ENCODE assay signal across 19 cellular contexts in the genomic region with DNA sequence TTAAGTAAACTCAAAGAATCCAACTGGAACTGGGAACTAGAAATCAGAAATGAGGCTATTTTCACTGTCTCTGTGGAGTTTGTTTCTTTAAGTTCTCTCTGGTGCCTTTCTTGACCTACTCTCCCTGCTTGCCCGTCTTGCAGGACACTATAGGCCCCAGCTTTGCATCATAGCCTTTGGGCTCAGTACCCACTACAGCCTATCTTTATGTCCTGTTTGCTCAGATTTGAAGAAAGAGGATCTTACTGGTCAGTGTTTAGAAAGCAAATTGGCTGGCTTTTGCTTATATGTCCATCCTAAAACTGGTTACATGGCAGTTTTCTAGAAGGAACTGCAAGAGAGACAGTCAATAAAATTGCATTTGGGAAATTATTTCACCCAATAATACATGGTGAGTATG.
DNase-seq lines count a peak whose midpoint lies in the region; ATAC-seq and TF ChIP-seq lines count a peak whose summit lies in the region.
"Had no signal": no experiment of that assay in that cellular context is flagged by ENCODE, and none has a peak within 500 bp of the region (broad histone marks: within the 10 kb centered on the region; RNA-seq: fewer than 3 reads in every experiment).

No MANE protein-coding gene starts in this region.

- CTCF ChIA-PET in activated CD4-positive, alpha-beta memory T cell treated with anti-CD3 and anti-CD28 coated beads, Interleukin-2, amount 10 ng/mL, durations not matched to agents 7 days and 5 days (lab: Charles Lee) = no interaction called here
- CTCF ChIA-PET in activated CD4-positive, alpha-beta memory T cell treated with anti-CD3 and anti-CD28 coated beads for 36 hours (lab: Charles Lee) = interaction anchor here (1.2 kb wide), 1 partner anchor 161 kb away, joined by 3 read pairs; no protein-coding TSS in a partner anchor
- CTCF ChIA-PET in Panc1 (lab: Charles Lee) = no interaction called here

- no peak overlapping the region for H3K4me3 Mint-ChIP-seq in activated CD4-positive, alpha-beta memory T cell treated with anti-CD3 and anti-CD28 coated beads, Interleukin-2, amount 10 ng/mL, durations not matched to agents 7 days and 5 days
- no peak overlapping the region for H3K4me3 Mint-ChIP-seq in activated CD4-positive, alpha-beta memory T cell treated with anti-CD3 and anti-CD28 coated beads for 36 hours
- H3K4me3 Mint-ChIP-seq in stimulated activated memory B cell treated with anti-CD40 and anti-IgM and Interleukin-4, amounts not matched to agents 10 μg/mL and 1 μg/mL and 100 μg/mL, for 72 hours = no peak overlapping the region

- BruUV-seq in Panc1 (replicated peaks; lab: Mats Ljungman, UMichigan) = no TSS peak

- TF ChIP-seq POLR2A in erythroblast (IDR thresholded peaks at IDR 0.05; ENCODE audit: low read length) = no peak

- H3K4me3 ChIP-seq in Panc1 (ENCODE audit: low read depth in 2 of 2, low read length in 2 of 2) (no peak overlapping the region), left lung (no peak overlapping the region), neutrophil (ENCODE audit: low read depth in 1 of 2, low read length in 1 of 2) (no peak overlapping the region)
- H3K4me3 ChIP-seq: MG63 had no signal

- in situ Hi-C loops in Panc1 (cut with HindIII; ENCODE audit: low pct_unique_long_range_greater_than_20kb, low sequenced_read_pairs) = no loop called here

- no peak for DNase-seq in activated CD4-positive, alpha-beta memory T cell treated with anti-CD3 and anti-CD28 coated beads, Interleukin-2, amount 10 ng/mL, durations not matched to agents 7 days and 5 days
- no peak for DNase-seq in activated CD4-positive, alpha-beta memory T cell treated with anti-CD3 and anti-CD28 coated beads for 36 hours
- DNase-seq in Panc1 (ENCODE audit: low read depth, low spot score) (no peak), left lung (no peak), erythroblast (lab: John Stamatoyannopoulos, UW) (no peak), GM19240 (ENCODE audit: insufficient read length, low spot score) (no peak)
- DNase-seq: 8988T; CD4-positive, alpha-beta memory T cell; DMS153; GF-D8; GOT3; Kasumi-1; MG63; NCI-H1048; NCI-H1436; NCI-H1930; NCI-H526 had no signal

- H3K27ac ChIP-seq in Panc1 (ENCODE audit: low read length) (peak overlapping the region; percentile 60; the same call in 1 of the 2 replicates), left lung (no peak overlapping the region), neutrophil (peak overlapping the region; percentile 23)

- ATAC-seq in Panc1 (no peak), left lung (peak; percentile 21)
- no peak for ATAC-seq in stimulated activated memory B cell treated with anti-CD40 and anti-IgM and Interleukin-4, amounts not matched to agents 10 μg/mL and 1 μg/mL and 100 μg/mL, for 72 hours

- peaks cover 24% of the 10 kb centered on the region for H3K4me1 Mint-ChIP-seq in activated CD4-positive, alpha-beta memory T cell treated with anti-CD3 and anti-CD28 coated beads, Interleukin-2, amount 10 ng/mL, durations not matched to agents 7 days and 5 days
- peaks cover 37% of the 10 kb centered on the region for H3K4me1 Mint-ChIP-seq in activated CD4-positive, alpha-beta memory T cell treated with anti-CD3 and anti-CD28 coated beads for 36 hours (ENCODE audit: low read depth)
- H3K4me1 Mint-ChIP-seq in stimulated activated memory B cell treated with anti-CD40 and anti-IgM and Interleukin-4, amounts not matched to agents 10 μg/mL and 1 μg/mL and 100 μg/mL, for 72 hours = peaks cover 10% of the 10 kb centered on the region

- H3K9me3 ChIP-seq in Panc1 (ENCODE audit: control insufficient read depth, insufficient read depth, low read depth, low read length) (no peaks in the 10 kb centered on the region; the same call in 1 of the 2 replicates), left lung (no peaks in the 10 kb centered on the region), neutrophil (no peaks in the 10 kb centered on the region)
- H3K9me3 ChIP-seq: MG63 had no signal

- peaks cover 6% of the 10 kb centered on the region for H3K27me3 Mint-ChIP-seq in activated CD4-positive, alpha-beta memory T cell treated with anti-CD3 and anti-CD28 coated beads, Interleukin-2, amount 10 ng/mL, durations not matched to agents 7 days and 5 days
- H3K27me3 Mint-ChIP-seq in activated CD4-positive, alpha-beta memory T cell treated with anti-CD3 and anti-CD28 coated beads for 36 hours = peaks cover 7% of the 10 kb centered on the region
- H3K27me3 Mint-ChIP-seq in stimulated activated memory B cell treated with anti-CD40 and anti-IgM and Interleukin-4, amounts not matched to agents 10 μg/mL and 1 μg/mL and 100 μg/mL, for 72 hours = no peaks in the 10 kb centered on the region
- H3K27me3 Mint-ChIP-seq: CD4-positive, alpha-beta memory T cell had no signal

- POLR2A ChIA-PET in activated CD4-positive, alpha-beta memory T cell treated with anti-CD3 and anti-CD28 coated beads, Interleukin-2, amount 10 ng/mL, durations not matched to agents 7 days and 5 days (lab: Charles Lee) = interaction anchor here (2.5 kb wide), 1 partner anchor 69 kb away, joined by 19 read pairs; no protein-coding TSS in a partner anchor
- POLR2A ChIA-PET in activated CD4-positive, alpha-beta memory T cell treated with anti-CD3 and anti-CD28 coated beads for 36 hours (lab: Charles Lee) = no interaction called here
- POLR2A ChIA-PET in Panc1 (lab: Charles Lee) = no interaction called here

- no peaks in the 10 kb centered on the region for H3K9me3 Mint-ChIP-seq in activated CD4-positive, alpha-beta memory T cell treated with anti-CD3 and anti-CD28 coated beads, Interleukin-2, amount 10 ng/mL, durations not matched to agents 7 days and 5 days
- H3K9me3 Mint-ChIP-seq in activated CD4-positive, alpha-beta memory T cell treated with anti-CD3 and anti-CD28 coated beads for 36 hours = no peaks in the 10 kb centered on the region
- H3K9me3 Mint-ChIP-seq in stimulated activated memory B cell treated with anti-CD40 and anti-IgM and Interleukin-4, amounts not matched to agents 10 μg/mL and 1 μg/mL and 100 μg/mL, for 72 hours = no peaks in the 10 kb centered on the region
- H3K9me3 Mint-ChIP-seq: CD4-positive, alpha-beta memory T cell had no signal

- peak overlapping the region; percentile 16 for H3K27ac Mint-ChIP-seq in activated CD4-positive, alpha-beta memory T cell treated with anti-CD3 and anti-CD28 coated beads, Interleukin-2, amount 10 ng/mL, durations not matched to agents 7 days and 5 days
- H3K27ac Mint-ChIP-seq in activated CD4-positive, alpha-beta memory T cell treated with anti-CD3 and anti-CD28 coated beads for 36 hours = no peak overlapping the region
- no peak overlapping the region for H3K27ac Mint-ChIP-seq in stimulated activated memory B cell treated with anti-CD40 and anti-IgM and Interleukin-4, amounts not matched to agents 10 μg/mL and 1 μg/mL and 100 μg/mL, for 72 hours

- no peaks in the 10 kb centered on the region for H3K36me3 Mint-ChIP-seq in activated CD4-positive, alpha-beta memory T cell treated with anti-CD3 and anti-CD28 coated beads, Interleukin-2, amount 10 ng/mL, durations not matched to agents 7 days and 5 days (ENCODE audit: low read depth)
- no peaks in the 10 kb centered on the region for H3K36me3 Mint-ChIP-seq in activated CD4-positive, alpha-beta memory T cell treated with anti-CD3 and anti-CD28 coated beads for 36 hours
- no peaks in the 10 kb centered on the region for H3K36me3 Mint-ChIP-seq in stimulated activated memory B cell treated with anti-CD40 and anti-IgM and Interleukin-4, amounts not matched to agents 10 μg/mL and 1 μg/mL and 100 μg/mL, for 72 hours
- H3K36me3 Mint-ChIP-seq: CD4-positive, alpha-beta memory T cell had no signal

- H3K36me3 ChIP-seq in Panc1 (ENCODE audit: control insufficient read depth, insufficient read depth, low read length) (no peaks in the 10 kb centered on the region), left lung (no peaks in the 10 kb centered on the region), neutrophil (no peaks in the 10 kb centered on the region)
- H3K36me3 ChIP-seq: MG63 had no signal

- H3K4me1 ChIP-seq in Panc1 (ENCODE audit: control insufficient read depth, insufficient read depth, low read length) (peaks cover 10% of the 10 kb centered on the region; the same call in 1 of the 2 replicates), left lung (peaks cover 0 to 44% of the 10 kb centered on the region in 2 donors), neutrophil (ENCODE audit: control insufficient read depth in 1 of 2, insufficient read depth in 1 of 2, low read depth in 1 of 2, low read length in 1 of 2) (peaks cover 47 to 50% of the 10 kb centered on the region in 2 experiments)

- TF ChIP-seq CTCF in Panc1 (IDR thresholded peaks at IDR 0.05) (no peak), left lung (IDR thresholded peaks at IDR 0.05) (no peak), neutrophil (IDR thresholded peaks at IDR 0.05) (no peak)

- intact Hi-C loops in activated CD4-positive, alpha-beta memory T cell treated with anti-CD3 and anti-CD28 coated beads for 36 hours (cut with micrococcal nuclease) = loop anchor here (5.0 kb wide), 2 partner anchors 42 to 108 kb away; no protein-coding TSS in a partner anchor
- intact Hi-C loops in Panc1 (cut with micrococcal nuclease; ENCODE audit: unreplicated experiment) (no loop called here), left lung (cut with DNase I) (no loop called here)

- H3K27me3 ChIP-seq in Panc1 (ENCODE audit: control insufficient read depth, insufficient read depth, low read length) = no peaks in the 10 kb centered on the region
- no peaks in the 10 kb centered on the region for H3K27me3 ChIP-seq in left lung
- no peaks in the 10 kb centered on the region for H3K27me3 ChIP-seq in neutrophil
- H3K27me3 ChIP-seq: MG63 had no signal

Comparison
In these comparisons a context has a peak if more than half of its experiments do, and no peak if none do; other contexts are left out.
1. H3K27ac ChIP-seq: peak in Panc1 (single experiment) and neutrophil (single experiment); none in left lung (0 of 2).